3 cellular contexts compared by ENCODE assay signal in the genomic region with DNA sequence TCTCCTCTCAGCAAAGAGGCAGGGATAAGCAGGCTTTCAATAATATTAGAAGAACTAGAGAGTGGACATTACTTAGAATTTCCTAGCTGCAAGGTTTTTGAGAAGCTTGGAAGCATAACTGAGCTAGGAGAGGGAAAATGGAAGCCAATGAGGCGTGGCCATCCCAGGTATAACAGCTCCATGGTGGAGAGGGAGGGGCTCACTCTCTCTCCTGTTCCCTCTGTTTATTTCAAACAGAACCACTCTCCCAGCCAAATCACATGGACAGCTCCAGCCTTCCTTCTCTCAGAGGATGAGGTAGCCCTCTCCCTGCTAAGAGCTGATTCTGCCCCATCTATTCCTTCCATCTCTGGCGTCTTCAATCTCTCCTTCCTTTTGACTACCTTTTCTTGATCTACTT.
"Had no signal": no experiment of that assay in that cellular context is flagged by ENCODE, and none has a peak within 500 bp of the region (broad histone marks: within the 10 kb centered on the region; RNA-seq: fewer than 3 reads in every experiment).

No MANE protein-coding gene starts in this region.

- DNase-seq: GDM1, GF-D8 had no signal

- ATAC-seq: GM12878 had no signal
